8 cellular contexts compared by ENCODE assay signal in genomic region chr6:28794175-28795002, GRCh38.
DNase-seq lines count a peak whose midpoint lies in the region; ATAC-seq and TF ChIP-seq lines count a peak whose summit lies in the region.

No MANE protein-coding gene starts in this region.

- ATAC-seq in naive B cell (ENCODE audit: low read depth in 2 of 2) (no peak), GM19324 (IDR thresholded peaks at IDR 0.05; ENCODE audit: low FRiP score, unreplicated experiment) (no peak)

- H3K27me3 Mint-ChIP-seq in naive B cell, result peaks cover 79 to 95% (median 87%) of the 10 kb centered on the region in 3 donors

- H3K4me3 Mint-ChIP-seq in naive B cell, result peak overlapping the region in 5 of 8 donors; percentile 19 to 67 (median 48)

- H3K4me3 ChIP-seq in GM12864 (ENCODE audit: low read depth, low read length), result peak overlapping the region; percentile 19
- peak overlapping the region; percentile 38 for H3K4me3 ChIP-seq in astrocyte of the cerebellum (ENCODE audit: low read depth, low read length)

- peaks cover 8 to 77% (median 41%) of the 10 kb centered on the region in 7 donors for H3K9me3 Mint-ChIP-seq in naive B cell

- H3K36me3 Mint-ChIP-seq in naive B cell, result peaks cover 25% of the 10 kb centered on the region in 2 donors

- peak overlapping the region in 2 of 6 donors; percentile 9 to 23 for H3K27ac Mint-ChIP-seq in naive B cell

- no peak for TF ChIP-seq CTCF in GM12864 (IDR thresholded peaks at IDR 0.05; ENCODE audit: low read depth, low read length, missing control alignments)
- no peak for TF ChIP-seq CTCF in astrocyte of the cerebellum (IDR thresholded peaks at IDR 0.05; ENCODE audit: low read depth, low read length, missing control alignments)
- TF ChIP-seq CTCF in GM13976 (IDR thresholded peaks at IDR 0.05; ENCODE audit: borderline replicate concordance, control extremely low read depth, extremely low read depth, insufficient read depth, missing control alignments), result no peak

- H3K4me1 Mint-ChIP-seq in naive B cell, result peaks cover 0 to 14% (median 9%) of the 10 kb centered on the region in 3 donors

- DNase-seq in GM12864 (ENCODE audit: low read depth) (no peak), NCI-H460 (ENCODE audit: extremely low read depth, low read depth) (peak; percentile 62), astrocyte of the cerebellum (ENCODE audit: low read depth) (no peak), naive B cell (no peak), GM13976 (ENCODE audit: low spot score) (no peak), NCI-H2171 treated with DMSO at 0.1 percent for 48 hours (lab: John Stamatoyannopoulos, UW) (no peak)
- no peak for DNase-seq in stimulated activated CD4-positive, alpha-beta T cell treated with anti-CD3 and anti-CD28 coated beads, Interleukin-4, amount 100 ng/mL, for 1 hour

- in situ Hi-C loops in astrocyte of the cerebellum (cut with HindIII; ENCODE audit: low sequenced_read_pairs), result no loop called here
- in situ Hi-C loops in GM13976 (cut with MboI; ENCODE audit: low sequenced_read_pairs, unreplicated experiment), result no loop called here
